34 cellular contexts compared by ENCODE assay signal in genomic region chr3:11167590-11167989, GRCh38. TPM values are rescaled to one million over a fixed set of nuclear protein-coding genes. Genes with fewer than 3 reads are reported as not detected.
A peak's percentile ranks its signal among the peaks of the same experiment; 100 is the strongest.
DNase-seq lines count a peak whose midpoint lies in the region; ATAC-seq and TF ChIP-seq lines count a peak whose summit lies in the region.
"Had no signal": no experiment of that assay in that cellular context is flagged by ENCODE, and none has a peak within 500 bp of the region (broad histone marks: within the 10 kb centered on the region; RNA-seq: fewer than 3 reads in every experiment).

No MANE protein-coding gene starts in this region.

- no peaks in the 10 kb centered on the region for H3K27me3 ChIP-seq in WERI-Rb-1 (ENCODE audit: insufficient read depth, low read depth, severe bottlenecking)
- no peaks in the 10 kb centered on the region for H3K27me3 ChIP-seq in neural progenitor cell
- H3K27me3 ChIP-seq: BE2C, cardiac muscle cell, gastroesophageal sphincter, pancreas, SJCRH30, vagina had no signal

- H3K4me3 ChIP-seq in HEK293 (ENCODE audit: low read depth, low read length) (no peak overlapping the region), WERI-Rb-1 (ENCODE audit: low read depth, low read length) (no peak overlapping the region), neural progenitor cell (no peak overlapping the region)
- H3K4me3 ChIP-seq: cardiac muscle cell, gastroesophageal sphincter, pancreas, SJCRH30, vagina had no signal

- POLR2A ChIA-PET in HEK293 (lab: Yijun Ruan, JAX), result no interaction called here

- H3K9ac ChIP-seq in neural progenitor cell, result no peak overlapping the region

- H3K36me3 ChIP-seq in HEK293 (ENCODE audit: control insufficient read depth in 2 of 2, insufficient read depth in 1 of 2, low read length in 2 of 2) (no peaks in the 10 kb centered on the region), WERI-Rb-1 (no peaks in the 10 kb centered on the region), neural progenitor cell (no peaks in the 10 kb centered on the region)
- H3K36me3 ChIP-seq: BE2C, cardiac muscle cell, gastroesophageal sphincter, pancreas, SJCRH30, vagina had no signal

- H3K27me3 Mint-ChIP-seq in neural progenitor cell (ENCODE audit: insufficient read depth, low read depth), result peaks cover 8% of the 10 kb centered on the region
- H3K27me3 Mint-ChIP-seq in stimulated activated memory B cell treated with anti-CD40 and anti-IgM and Interleukin-4, amounts not matched to agents 10 μg/mL and 1 μg/mL and 100 μg/mL, for 72 hours, result peaks cover 9% of the 10 kb centered on the region
- peaks cover 30% of the 10 kb centered on the region for H3K27me3 Mint-ChIP-seq in activated CD8-positive, alpha-beta memory T cell treated with anti-CD3 and anti-CD28 coated beads, Interleukin-2, amount 10 ng/mL, durations not matched to agents 7 days and 5 days

- H3K4me1 ChIP-seq in HEK293 (ENCODE audit: control insufficient read depth, insufficient read depth, low read length) (no peaks in the 10 kb centered on the region), neural progenitor cell (no peaks in the 10 kb centered on the region)
- H3K4me1 ChIP-seq: BE2C, pancreas had no signal

- no peaks in the 10 kb centered on the region for H3K79me2 ChIP-seq in neural progenitor cell (ENCODE audit: low read depth)

- no peak for ATAC-seq in stimulated activated memory B cell treated with anti-CD40 and anti-IgM and Interleukin-4, amounts not matched to agents 10 μg/mL and 1 μg/mL and 100 μg/mL, for 72 hours
- no peak for ATAC-seq in activated CD8-positive, alpha-beta memory T cell treated with anti-CD3 and anti-CD28 coated beads, Interleukin-2, amount 10 ng/mL, durations not matched to agents 7 days and 5 days
- ATAC-seq: activated naive CD4-positive, alpha-beta T cell treated with anti-CD3 and anti-CD28 coated beads, Interleukin-2, amount 50 U/mL, for 72 hours; CD8-positive, alpha-beta T cell; gastroesophageal sphincter; left cardiac atrium; pancreas had no signal

- H3K27ac ChIP-seq in HEK293 (ENCODE audit: extremely low read depth, low read depth, low read length), result no peak overlapping the region
- peak overlapping the region; percentile 70 for H3K27ac ChIP-seq in WERI-Rb-1
- no peak overlapping the region for H3K27ac ChIP-seq in epithelial cell of prostate
- H3K27ac ChIP-seq in neural progenitor cell, result no peak overlapping the region
- H3K27ac ChIP-seq: cardiac muscle cell, gastroesophageal sphincter, pancreas, SJCRH30, vagina, VCaP had no signal

- H3K27ac Mint-ChIP-seq in neural progenitor cell, result peak overlapping the region; percentile 74
- H3K27ac Mint-ChIP-seq in stimulated activated memory B cell treated with anti-CD40 and anti-IgM and Interleukin-4, amounts not matched to agents 10 μg/mL and 1 μg/mL and 100 μg/mL, for 72 hours, result no peak overlapping the region
- no peak overlapping the region for H3K27ac Mint-ChIP-seq in activated CD8-positive, alpha-beta memory T cell treated with anti-CD3 and anti-CD28 coated beads, Interleukin-2, amount 10 ng/mL, durations not matched to agents 7 days and 5 days
- H3K27ac Mint-ChIP-seq: activated naive CD4-positive, alpha-beta T cell treated with anti-CD3 and anti-CD28 coated beads, Interleukin-2, amount 50 U/mL, for 72 hours; CD8-positive, alpha-beta T cell; nephron progenitor cell; stimulated activated naive CD8-positive, alpha-beta T cell treated with anti-CD3 and anti-CD28 coated beads, Interleukin-15, Interleukin-2, amounts not matched to agents 100 ng/mL and 50 ng/mL, for 24 hours had no signal

- H3K9me3 ChIP-seq in HEK293 (ENCODE audit: control insufficient read depth, insufficient read depth, low read depth, low read length) (no peaks in the 10 kb centered on the region), WERI-Rb-1 (ENCODE audit: severe bottlenecking) (peaks cover 13% of the 10 kb centered on the region), neural progenitor cell (ENCODE audit: low read depth) (no peaks in the 10 kb centered on the region)
- H3K9me3 ChIP-seq: BE2C, gastroesophageal sphincter, pancreas, SJCRH30, vagina had no signal

- H4K20me1 ChIP-seq in neural progenitor cell (ENCODE audit: low read depth), result no peaks in the 10 kb centered on the region

- H3K4me1 Mint-ChIP-seq in neural progenitor cell, result peaks cover 22% of the 10 kb centered on the region
- H3K4me1 Mint-ChIP-seq in stimulated activated memory B cell treated with anti-CD40 and anti-IgM and Interleukin-4, amounts not matched to agents 10 μg/mL and 1 μg/mL and 100 μg/mL, for 72 hours, result no peaks in the 10 kb centered on the region
- H3K4me1 Mint-ChIP-seq in activated CD8-positive, alpha-beta memory T cell treated with anti-CD3 and anti-CD28 coated beads, Interleukin-2, amount 10 ng/mL, durations not matched to agents 7 days and 5 days, result no peaks in the 10 kb centered on the region
- H3K4me1 Mint-ChIP-seq: nephron progenitor cell had no signal

- no peak overlapping the region for H3K4me2 ChIP-seq in neural progenitor cell

- CTCF ChIA-PET in HEK293 (lab: Yijun Ruan, JAX), result no interaction called here
- CTCF ChIA-PET in activated CD8-positive, alpha-beta memory T cell treated with anti-CD3 and anti-CD28 coated beads, Interleukin-2, amount 10 ng/mL, durations not matched to agents 7 days and 5 days (lab: Charles Lee), result no interaction called here

- no peak for DNase-seq in WERI-Rb-1
- peak; percentile 64 for DNase-seq in epithelial cell of prostate (ENCODE audit: low read depth, low spot score)
- DNase-seq in neural progenitor cell (ENCODE audit: low spot score), result no peak
- no peak for DNase-seq in activated CD8-positive, alpha-beta memory T cell treated with anti-CD3 and anti-CD28 coated beads, Interleukin-2, amount 10 ng/mL, durations not matched to agents 7 days and 5 days
- no peak for DNase-seq in DMS 273 treated with DMSO at 0.1 percent for 48 hours (lab: John Stamatoyannopoulos, UW)
- no peak for DNase-seq in DMS114 treated with DMSO at 0.1 percent for 48 hours (lab: John Stamatoyannopoulos, UW; ENCODE audit: unreplicated experiment)
- DNase-seq: ACHN; activated CD4-positive, alpha-beta T cell treated with anti-CD3 and anti-CD28 coated beads for 48 hours; activated effector memory CD4-positive, alpha-beta T cell treated with Interleukin-2 at 50 U/mL for 16 hours; activated T-cell treated with anti-CD3 and anti-CD28 coated beads, Interleukin-2, amount 50 U/mL, for 1 hour; amygdala; BE2C; CD8-positive, alpha-beta T cell; cortex of kidney; hippocampal formation; left cardiac atrium; NCI-H1436 treated with DMSO at 0.1 percent for 48 hours; NCI-H2081 treated with DMSO at 0.1 percent for 48 hours; NCI-H2227 treated with DMSO at 0.1 percent for 48 hours; NCI-H69; nephron progenitor cell; pancreas; retina; SJCRH30; small intestine; T1000 had no signal

- no peak overlapping the region for H2AFZ ChIP-seq in neural progenitor cell (replicated peaks)

- TF ChIP-seq CTCF in HEK293 (tag by site-specific recombination; IDR thresholded peaks at IDR 0.05) (no peak), WERI-Rb-1 (IDR thresholded peaks at IDR 0.05; ENCODE audit: low read depth, low read length) (no peak), neural progenitor cell (IDR thresholded peaks at IDR 0.05) (no peak)

- no peak overlapping the region for H3K4me3 Mint-ChIP-seq in neural progenitor cell
- no peak overlapping the region for H3K4me3 Mint-ChIP-seq in stimulated activated memory B cell treated with anti-CD40 and anti-IgM and Interleukin-4, amounts not matched to agents 10 μg/mL and 1 μg/mL and 100 μg/mL, for 72 hours
- no peak overlapping the region for H3K4me3 Mint-ChIP-seq in activated CD8-positive, alpha-beta memory T cell treated with anti-CD3 and anti-CD28 coated beads, Interleukin-2, amount 10 ng/mL, durations not matched to agents 7 days and 5 days
- H3K4me3 Mint-ChIP-seq: CD8-positive, alpha-beta T cell; nephron progenitor cell; stimulated activated naive CD8-positive, alpha-beta T cell treated with anti-CD3 and anti-CD28 coated beads, Interleukin-15, Interleukin-2, amounts not matched to agents 100 ng/mL and 50 ng/mL, for 24 hours had no signal

- no peaks in the 10 kb centered on the region for H3K36me3 Mint-ChIP-seq in neural progenitor cell
- no peaks in the 10 kb centered on the region for H3K36me3 Mint-ChIP-seq in stimulated activated memory B cell treated with anti-CD40 and anti-IgM and Interleukin-4, amounts not matched to agents 10 μg/mL and 1 μg/mL and 100 μg/mL, for 72 hours
- H3K36me3 Mint-ChIP-seq in activated CD8-positive, alpha-beta memory T cell treated with anti-CD3 and anti-CD28 coated beads, Interleukin-2, amount 10 ng/mL, durations not matched to agents 7 days and 5 days, result no peaks in the 10 kb centered on the region
- H3K36me3 Mint-ChIP-seq: activated naive CD4-positive, alpha-beta T cell treated with anti-CD3 and anti-CD28 coated beads, Interleukin-2, amount 50 U/mL, for 72 hours; CD8-positive, alpha-beta T cell had no signal

- no peaks in the 10 kb centered on the region for H3K9me3 Mint-ChIP-seq in neural progenitor cell
- no peaks in the 10 kb centered on the region for H3K9me3 Mint-ChIP-seq in stimulated activated memory B cell treated with anti-CD40 and anti-IgM and Interleukin-4, amounts not matched to agents 10 μg/mL and 1 μg/mL and 100 μg/mL, for 72 hours
- H3K9me3 Mint-ChIP-seq in activated CD8-positive, alpha-beta memory T cell treated with anti-CD3 and anti-CD28 coated beads, Interleukin-2, amount 10 ng/mL, durations not matched to agents 7 days and 5 days (ENCODE audit: low read depth), result no peaks in the 10 kb centered on the region
- H3K9me3 Mint-ChIP-seq: activated naive CD4-positive, alpha-beta T cell treated with anti-CD3 and anti-CD28 coated beads, Interleukin-2, amount 50 U/mL, for 72 hours; CD8-positive, alpha-beta T cell; nephron progenitor cell; stimulated activated naive CD8-positive, alpha-beta T cell treated with anti-CD3 and anti-CD28 coated beads, Interleukin-15, Interleukin-2, amounts not matched to agents 100 ng/mL and 50 ng/mL, for 24 hours had no signal

- no peaks in the 10 kb centered on the region for H3F3A ChIP-seq in neural progenitor cell (ENCODE audit: low read depth)

TF ChIP-seq in HEK293, 187 proteins besides CTCF, POLR2A, EP300 and RAD21 (continues in another document):
- TF ChIP-seq ZNF335 (tag by site-specific recombination; conservative IDR thresholded peaks at IDR 0.05) (peak; percentile 24; the same call in 1 of the 2 replicates), ZNF645 (tag by site-specific recombination; IDR thresholded peaks at IDR 0.05) (no peak), ZNF629 (tag by site-specific recombination; IDR thresholded peaks at IDR 0.05) (peak; percentile 41; the same call in 1 of the 2 replicates), ZNF157 (tag by site-specific recombination; IDR thresholded peaks at IDR 0.05) (no peak)

RNA-seq across cellular contexts. Expression of gene HRH1, which starts 13.3 kb away (rescaled TPM):
- 0.09 and 0.19 TPM in 2 replicates for total RNA-seq in neural progenitor cell (ENCODE audit: low replicate concordance)
- total RNA-seq in activated CD8-positive, alpha-beta memory T cell treated with anti-CD3 and anti-CD28 coated beads, Interleukin-2, amount 10 ng/mL, durations not matched to agents 7 days and 5 days, result under 1 TPM; 0.15 to 0.16 TPM
- total RNA-seq: cardiac muscle cell; CD8-positive, alpha-beta T cell had no signal
